Comparison of ENCODE assay signal across 22 cellular contexts in genomic region chr19:1969176-1970002, GRCh38.
"Had no signal": no experiment of that assay in that cellular context is flagged by ENCODE, and none has a peak within 500 bp of the region (broad histone marks: within the 10 kb centered on the region; RNA-seq: fewer than 3 reads in every experiment).

No MANE protein-coding gene starts in this region.

- ATAC-seq: activated CD4-positive, alpha-beta T cell treated with anti-CD3 and anti-CD28 coated beads for 36 hours; activated T-cell treated with anti-CD3 and anti-CD28 coated beads, Interleukin-2, amount 50 U/mL, for 4 hours; foreskin keratinocyte; stimulated activated memory B cell treated with anti-CD40 and anti-IgM and Interleukin-4, amounts not matched to agents 10 μg/mL and 1 μg/mL and 100 μg/mL, for 72 hours had no signal

- H3K4me2 ChIP-seq: smooth muscle cell had no signal

- H3K27ac ChIP-seq: foreskin keratinocyte, sigmoid colon, testis, uterus had no signal

- H3K36me3 ChIP-seq: uterus had no signal

- FAIRE-seq: bronchial epithelial cell, endometrium had no signal

- H3K27ac Mint-ChIP-seq: activated B cell treated with CpG ODN at 0.5 μM for 24 hours; activated CD4-positive, alpha-beta T cell treated with anti-CD3 and anti-CD28 coated beads for 36 hours; activated T-helper 2 cell treated with anti-CD3 and anti-CD28 coated beads, Interferon-gamma antibody, Interleukin-2, Interleukin-4, amounts not matched to agents 10 μg/mL and 5 μg/mL and 100 μg/mL, durations not matched to agents 14 hours and 24 hours and 36 hours; nephron; stimulated activated memory B cell treated with anti-CD40 and anti-IgM and Interleukin-4, amounts not matched to agents 10 μg/mL and 1 μg/mL and 100 μg/mL, for 72 hours had no signal

- DNase-seq: activated B cell treated with CpG ODN at 0.5 μM for 24 hours; activated CD4-positive, alpha-beta T cell treated with anti-CD3 and anti-CD28 coated beads for 36 hours; activated CD4-positive, alpha-beta T cell treated with anti-CD3 and anti-CD28 coated beads, Interleukin-2, amount 50 U/mL, for 4 hours; activated CD8-positive, alpha-beta memory T cell treated with anti-CD3 and anti-CD28 coated beads, Interleukin-2, amount 50 U/mL, for 48 hours; activated naive CD4-positive, alpha-beta T cell treated with Interleukin-2 at 50 U/mL for 16 hours; activated T-cell treated with anti-CD3 and anti-CD28 coated beads, Interleukin-2, amount 50 U/mL, for 4 hours; amygdala; erythroblast; midbrain; occipital lobe; sigmoid colon; stimulated activated CD4-positive, alpha-beta T cell treated with anti-CD3 and anti-CD28 coated beads, Interleukin-15, amount 100 ng/mL, for 24 hours; testis; trophoblast cell; uterus had no signal

- H3K27me3 ChIP-seq: foreskin keratinocyte, sigmoid colon, testis, uterus had no signal

- H3K4me3 Mint-ChIP-seq: activated B cell treated with CpG ODN at 0.5 μM for 24 hours; activated CD4-positive, alpha-beta T cell treated with anti-CD3 and anti-CD28 coated beads for 36 hours; activated T-cell treated with anti-CD3 and anti-CD28 coated beads, Interleukin-2, amount 50 U/mL, for 4 hours; nephron; stimulated activated memory B cell treated with anti-CD40 and anti-IgM and Interleukin-4, amounts not matched to agents 10 μg/mL and 1 μg/mL and 100 μg/mL, for 72 hours had no signal

- H3K4me1 ChIP-seq: foreskin keratinocyte, testis, uterus had no signal

- H3K4me3 ChIP-seq: sigmoid colon, smooth muscle cell, testis, uterus had no signal

- H3K27me3 Mint-ChIP-seq: activated B cell treated with CpG ODN at 0.5 μM for 24 hours; activated CD4-positive, alpha-beta T cell treated with anti-CD3 and anti-CD28 coated beads for 36 hours; stimulated activated memory B cell treated with anti-CD40 and anti-IgM and Interleukin-4, amounts not matched to agents 10 μg/mL and 1 μg/mL and 100 μg/mL, for 72 hours had no signal

- H3K9me3 ChIP-seq: sigmoid colon, testis, uterus had no signal

- H3K9me3 Mint-ChIP-seq: activated B cell treated with CpG ODN at 0.5 μM for 24 hours; activated T-cell treated with anti-CD3 and anti-CD28 coated beads, Interleukin-2, amount 50 U/mL, for 4 hours; activated T-helper 2 cell treated with anti-CD3 and anti-CD28 coated beads, Interferon-gamma antibody, Interleukin-2, Interleukin-4, amounts not matched to agents 10 μg/mL and 5 μg/mL and 100 μg/mL, durations not matched to agents 14 hours and 24 hours and 36 hours; nephron; stimulated activated memory B cell treated with anti-CD40 and anti-IgM and Interleukin-4, amounts not matched to agents 10 μg/mL and 1 μg/mL and 100 μg/mL, for 72 hours had no signal
